ENCODE assay signal across 20 cellular contexts in genomic region chr4:108601096-108601495, GRCh38. TPM values are rescaled to one million over a fixed set of nuclear protein-coding genes. Genes with fewer than 3 reads are reported as not detected.
A peak's percentile ranks its signal among the peaks of the same experiment; 100 is the strongest.
DNase-seq lines count a peak whose midpoint lies in the region; ATAC-seq lines count a peak whose summit lies in the region.
"Had no signal": no experiment of that assay in that cellular context is flagged by ENCODE, and none has a peak within 500 bp of the region (broad histone marks: within the 10 kb centered on the region; RNA-seq: fewer than 3 reads in every experiment).

No MANE protein-coding gene starts in this region.

- intact Hi-C loops in activated CD4-positive, alpha-beta memory T cell treated with anti-CD3 and anti-CD28 coated beads for 36 hours (cut with micrococcal nuclease) = no loop called here

- DNase-seq in activated CD4-positive, alpha-beta memory T cell treated with anti-CD3 and anti-CD28 coated beads for 36 hours = no peak
- no peak for DNase-seq in activated CD4-positive, alpha-beta memory T cell treated with anti-CD3 and anti-CD28 coated beads, Interleukin-2, amount 10 ng/mL, durations not matched to agents 7 days and 5 days
- DNase-seq in CD8-positive, alpha-beta memory T cell = no peak
- DNase-seq in naive thymus-derived CD8-positive, alpha-beta T cell = no peak
- DNase-seq in SKM-1 (lab: John Stamatoyannopoulos, UW; ENCODE audit: unreplicated experiment) = no peak
- DNase-seq in NCI-H510A (lab: John Stamatoyannopoulos, UW) = no peak
- DNase-seq: HFFc6, MG63, NCI-H1048, NCI-H1436 treated with DMSO at 0.1 percent for 48 hours, NCI-H2029 treated with DMSO at 0.1 percent for 48 hours, NCI-H2171 treated with DMSO at 0.1 percent for 48 hours, NCI-H446, NCI-H69 had no signal

- H3K4me3 Mint-ChIP-seq in activated CD4-positive, alpha-beta memory T cell treated with anti-CD3 and anti-CD28 coated beads for 36 hours = no peak overlapping the region
- no peak overlapping the region for H3K4me3 Mint-ChIP-seq in activated CD4-positive, alpha-beta memory T cell treated with anti-CD3 and anti-CD28 coated beads, Interleukin-2, amount 10 ng/mL, durations not matched to agents 7 days and 5 days
- H3K4me3 Mint-ChIP-seq in CD8-positive, alpha-beta memory T cell = peak overlapping the region in 2 of 7 donors; percentile 39 to 59
- H3K4me3 Mint-ChIP-seq in activated T-helper 17 cell treated with anti-CD3 and anti-CD28 coated beads, Interleukin-2, amount 50 U/mL, for 72 hours = peak overlapping the region; percentile 39
- H3K4me3 Mint-ChIP-seq in naive thymus-derived CD8-positive, alpha-beta T cell = peak overlapping the region in 8 of 10 donors; percentile 17 to 63 (median 39)
- H3K4me3 Mint-ChIP-seq: HFFc6 had no signal

- no peaks in the 10 kb centered on the region for H3K27me3 Mint-ChIP-seq in activated CD4-positive, alpha-beta memory T cell treated with anti-CD3 and anti-CD28 coated beads for 36 hours
- no peaks in the 10 kb centered on the region for H3K27me3 Mint-ChIP-seq in activated CD4-positive, alpha-beta memory T cell treated with anti-CD3 and anti-CD28 coated beads, Interleukin-2, amount 10 ng/mL, durations not matched to agents 7 days and 5 days
- no peaks in the 10 kb centered on the region for H3K27me3 Mint-ChIP-seq in CD8-positive, alpha-beta memory T cell
- H3K27me3 Mint-ChIP-seq in activated T-helper 17 cell treated with anti-CD3 and anti-CD28 coated beads, Interleukin-2, amount 50 U/mL, for 72 hours = no peaks in the 10 kb centered on the region
- no peaks in the 10 kb centered on the region for H3K27me3 Mint-ChIP-seq in naive thymus-derived CD8-positive, alpha-beta T cell

- POLR2A ChIA-PET in activated CD4-positive, alpha-beta memory T cell treated with anti-CD3 and anti-CD28 coated beads for 36 hours (lab: Charles Lee) = no interaction called here
- POLR2A ChIA-PET in activated CD4-positive, alpha-beta memory T cell treated with anti-CD3 and anti-CD28 coated beads, Interleukin-2, amount 10 ng/mL, durations not matched to agents 7 days and 5 days (lab: Charles Lee) = no interaction called here
- POLR2A ChIA-PET in CD8-positive, alpha-beta memory T cell (lab: Charles Lee) = no interaction called here
- POLR2A ChIA-PET in naive thymus-derived CD8-positive, alpha-beta T cell (lab: Charles Lee) = no interaction called here

- no peaks in the 10 kb centered on the region for H3K27me3 ChIP-seq in CD8-positive, alpha-beta memory T cell (ENCODE audit: insufficient read depth, low read length, poor library complexity, severe bottlenecking)
- H3K27me3 ChIP-seq: MG63, SJSA1 had no signal

- CTCF ChIA-PET in activated CD4-positive, alpha-beta memory T cell treated with anti-CD3 and anti-CD28 coated beads for 36 hours (lab: Charles Lee) = no interaction called here
- CTCF ChIA-PET in activated CD4-positive, alpha-beta memory T cell treated with anti-CD3 and anti-CD28 coated beads, Interleukin-2, amount 10 ng/mL, durations not matched to agents 7 days and 5 days (lab: Charles Lee) = no interaction called here
- CTCF ChIA-PET in CD8-positive, alpha-beta memory T cell (lab: Charles Lee) = interaction anchor here (0.7 kb wide), 1 partner anchor 1377 kb away, joined by 3 read pairs; no protein-coding TSS in a partner anchor

- H3K4me1 Mint-ChIP-seq in activated CD4-positive, alpha-beta memory T cell treated with anti-CD3 and anti-CD28 coated beads for 36 hours (ENCODE audit: low read depth) = peaks cover 16% of the 10 kb centered on the region
- peaks cover 11% of the 10 kb centered on the region for H3K4me1 Mint-ChIP-seq in activated CD4-positive, alpha-beta memory T cell treated with anti-CD3 and anti-CD28 coated beads, Interleukin-2, amount 10 ng/mL, durations not matched to agents 7 days and 5 days
- peaks cover 13 to 14% (median 14%) of the 10 kb centered on the region in 3 donors for H3K4me1 Mint-ChIP-seq in CD8-positive, alpha-beta memory T cell
- peaks cover 14% of the 10 kb centered on the region for H3K4me1 Mint-ChIP-seq in activated T-helper 17 cell treated with anti-CD3 and anti-CD28 coated beads, Interleukin-2, amount 50 U/mL, for 72 hours
- H3K4me1 Mint-ChIP-seq in naive thymus-derived CD8-positive, alpha-beta T cell = peaks cover 4 to 26% (median 18%) of the 10 kb centered on the region in 4 donors

- peak overlapping the region; percentile 38 for H3K27ac Mint-ChIP-seq in activated CD4-positive, alpha-beta memory T cell treated with anti-CD3 and anti-CD28 coated beads for 36 hours
- H3K27ac Mint-ChIP-seq in activated CD4-positive, alpha-beta memory T cell treated with anti-CD3 and anti-CD28 coated beads, Interleukin-2, amount 10 ng/mL, durations not matched to agents 7 days and 5 days = no peak overlapping the region
- peak overlapping the region in 7 of 8 donors; percentile 31 to 89 (median 64) for H3K27ac Mint-ChIP-seq in CD8-positive, alpha-beta memory T cell
- peak overlapping the region; percentile 86 for H3K27ac Mint-ChIP-seq in activated T-helper 17 cell treated with anti-CD3 and anti-CD28 coated beads, Interleukin-2, amount 50 U/mL, for 72 hours
- H3K27ac Mint-ChIP-seq in naive thymus-derived CD8-positive, alpha-beta T cell = peak overlapping the region; percentile 9 to 90 (median 77)
- H3K27ac Mint-ChIP-seq: HFFc6 had no signal

- H3K36me3 ChIP-seq in CD8-positive, alpha-beta memory T cell (ENCODE audit: insufficient read depth, low read length) = no peaks in the 10 kb centered on the region
- H3K36me3 ChIP-seq: MG63, SJSA1 had no signal

- no peak for ATAC-seq in activated T-helper 17 cell treated with anti-CD3 and anti-CD28 coated beads, Interleukin-2, amount 50 U/mL, for 72 hours (replicated peaks)
- peak; percentile 40 to 46 for ATAC-seq in naive thymus-derived CD8-positive, alpha-beta T cell
- no peak for ATAC-seq in HG03457 (IDR thresholded peaks at IDR 0.05; ENCODE audit: unreplicated experiment)
- ATAC-seq: HepG2, Panc1 had no signal

- H3K27ac ChIP-seq in CD8-positive, alpha-beta memory T cell (ENCODE audit: low read depth, low read length) = no peak overlapping the region
- H3K27ac ChIP-seq: KMS-11, SJSA1 had no signal

- H3K9me3 ChIP-seq in CD8-positive, alpha-beta memory T cell (ENCODE audit: low read length) = no peaks in the 10 kb centered on the region
- H3K9me3 ChIP-seq: MG63, SJSA1 had no signal

- peaks cover 16% of the 10 kb centered on the region for H3K4me1 ChIP-seq in CD8-positive, alpha-beta memory T cell (ENCODE audit: insufficient read depth, low read length)
- H3K4me1 ChIP-seq: SJSA1 had no signal

- H3K36me3 Mint-ChIP-seq in activated CD4-positive, alpha-beta memory T cell treated with anti-CD3 and anti-CD28 coated beads for 36 hours = peaks cover 2% of the 10 kb centered on the region
- no peaks in the 10 kb centered on the region for H3K36me3 Mint-ChIP-seq in activated CD4-positive, alpha-beta memory T cell treated with anti-CD3 and anti-CD28 coated beads, Interleukin-2, amount 10 ng/mL, durations not matched to agents 7 days and 5 days (ENCODE audit: low read depth)
- H3K36me3 Mint-ChIP-seq in CD8-positive, alpha-beta memory T cell = peaks cover 2 to 6% (median 3%) of the 10 kb centered on the region in 3 donors
- H3K36me3 Mint-ChIP-seq in activated T-helper 17 cell treated with anti-CD3 and anti-CD28 coated beads, Interleukin-2, amount 50 U/mL, for 72 hours (ENCODE audit: low read depth) = peaks cover 5% of the 10 kb centered on the region
- peaks cover 4 to 12% (median 7%) of the 10 kb centered on the region in 3 donors for H3K36me3 Mint-ChIP-seq in naive thymus-derived CD8-positive, alpha-beta T cell

- H3K4me3 ChIP-seq in CD8-positive, alpha-beta memory T cell (ENCODE audit: low read length) = no peak overlapping the region
- H3K4me3 ChIP-seq: MG63, SJSA1 had no signal

- peaks cover under 1% of the 10 kb centered on the region for H3K9me3 Mint-ChIP-seq in activated CD4-positive, alpha-beta memory T cell treated with anti-CD3 and anti-CD28 coated beads for 36 hours
- H3K9me3 Mint-ChIP-seq in activated CD4-positive, alpha-beta memory T cell treated with anti-CD3 and anti-CD28 coated beads, Interleukin-2, amount 10 ng/mL, durations not matched to agents 7 days and 5 days = peaks cover under 1% of the 10 kb centered on the region
- H3K9me3 Mint-ChIP-seq in CD8-positive, alpha-beta memory T cell = no peaks in the 10 kb centered on the region
- H3K9me3 Mint-ChIP-seq in activated T-helper 17 cell treated with anti-CD3 and anti-CD28 coated beads, Interleukin-2, amount 50 U/mL, for 72 hours = peaks cover 3% of the 10 kb centered on the region
- peaks cover 0 to 1% (median 0%) of the 10 kb centered on the region in 9 donors for H3K9me3 Mint-ChIP-seq in naive thymus-derived CD8-positive, alpha-beta T cell
- H3K9me3 Mint-ChIP-seq: HFFc6 had no signal

RNA-seq across cellular contexts. Expression of gene RPL34, which starts 19.3 kb away (rescaled TPM):
- total RNA-seq in activated CD4-positive, alpha-beta memory T cell treated with anti-CD3 and anti-CD28 coated beads for 36 hours = 1,000 to 10,000 TPM; 1,653 to 1,658 TPM
- 1,000 to 10,000 TPM; 1,156 to 1,199 TPM for total RNA-seq in activated CD4-positive, alpha-beta memory T cell treated with anti-CD3 and anti-CD28 coated beads, Interleukin-2, amount 10 ng/mL, durations not matched to agents 7 days and 5 days
- total RNA-seq in CD8-positive, alpha-beta memory T cell = 1,000 to 10,000 TPM; 1,392 to 1,416 TPM
- 3,675 TPM for polyA plus RNA-seq in CD8-positive, alpha-beta memory T cell
- 1,000 to 10,000 TPM; 1,481 to 2,007 TPM for total RNA-seq in activated T-helper 17 cell treated with anti-CD3 and anti-CD28 coated beads, Interleukin-2, amount 50 U/mL, for 72 hours
- 1,000 to 10,000 TPM; 3,039 to 3,108 TPM for total RNA-seq in naive thymus-derived CD8-positive, alpha-beta T cell
- polyA plus RNA-seq in naive thymus-derived CD8-positive, alpha-beta T cell = 1,000 to 10,000 TPM; 5,254 to 5,901 (median 5,840) TPM

RNA-seq across cellular contexts. Expression of gene OSTC, which starts 49.3 kb away (rescaled TPM):
- 10 to 100 TPM; 74.3 to 76.6 TPM for total RNA-seq in activated CD4-positive, alpha-beta memory T cell treated with anti-CD3 and anti-CD28 coated beads for 36 hours
- total RNA-seq in activated CD4-positive, alpha-beta memory T cell treated with anti-CD3 and anti-CD28 coated beads, Interleukin-2, amount 10 ng/mL, durations not matched to agents 7 days and 5 days = 10 to 100 TPM; 81.4 to 85.1 TPM
- total RNA-seq in CD8-positive, alpha-beta memory T cell = 10 to 100 TPM; 90.8 to 93.1 TPM
- polyA plus RNA-seq in CD8-positive, alpha-beta memory T cell = 154 TPM
- total RNA-seq in activated T-helper 17 cell treated with anti-CD3 and anti-CD28 coated beads, Interleukin-2, amount 50 U/mL, for 72 hours = 10 to 100 TPM; 48.8 to 69.7 TPM
- 10 to 100 TPM; 48.2 to 49.6 TPM for total RNA-seq in naive thymus-derived CD8-positive, alpha-beta T cell
- 100 to 1,000 TPM; 102 to 125 (median 110) TPM for polyA plus RNA-seq in naive thymus-derived CD8-positive, alpha-beta T cell

Comparison
In these comparisons a context has a peak if more than half of its experiments do, and no peak if none do; other contexts are left out.
1. H3K4me3 Mint-ChIP-seq: peak in activated T-helper 17 cell treated with anti-CD3 and anti-CD28 coated beads, Interleukin-2, amount 50 U/mL, for 72 hours (single experiment) and naive thymus-derived CD8-positive, alpha-beta T cell (8 of 10); none in activated CD4-positive, alpha-beta memory T cell treated with anti-CD3 and anti-CD28 coated beads for 36 hours (single experiment) and activated CD4-positive, alpha-beta memory T cell treated with anti-CD3 and anti-CD28 coated beads, Interleukin-2, amount 10 ng/mL, durations not matched to agents 7 days and 5 days (single experiment).
2. ATAC-seq: peak in naive thymus-derived CD8-positive, alpha-beta T cell (2 of 2); none in activated T-helper 17 cell treated with anti-CD3 and anti-CD28 coated beads, Interleukin-2, amount 50 U/mL, for 72 hours (single experiment) and HG03457 (single experiment).